In the genomic region with DNA sequence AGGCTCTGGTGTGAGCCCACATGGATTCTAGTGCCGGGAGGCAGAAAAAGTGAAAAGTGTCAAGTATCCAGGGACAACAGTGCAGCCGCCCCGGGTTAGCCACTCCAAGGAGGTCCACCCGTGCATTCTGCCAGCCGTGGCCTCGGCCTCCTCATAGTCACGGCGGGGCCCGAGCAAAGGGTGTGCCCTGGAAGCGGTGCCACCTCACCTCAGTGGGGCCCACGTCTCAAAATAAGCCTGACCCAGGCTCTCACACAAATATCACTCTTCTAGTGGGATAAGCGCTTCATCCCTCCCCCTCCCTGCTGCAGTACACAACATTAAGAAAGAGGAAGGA, we compare ENCODE assay signal across 8 cellular contexts. TPM values are rescaled to one million over a fixed set of nuclear protein-coding genes. Genes with fewer than 3 reads are reported as not detected.
DNase-seq lines count a peak whose midpoint lies in the region; ATAC-seq and TF ChIP-seq lines count a peak whose summit lies in the region.

No MANE protein-coding gene starts in this region.

- H3K9ac ChIP-seq in HUES6 (ENCODE audit: low read length) (peak overlapping the region; percentile 62), muscle layer of colon (ENCODE audit: low read length) (peak overlapping the region; percentile 39)

- H3K27ac Mint-ChIP-seq in CD8-positive, alpha-beta T cell = no peak overlapping the region

- H3K4me3 Mint-ChIP-seq in CD8-positive, alpha-beta T cell = peak overlapping the region; percentile 79

- H3K27me3 ChIP-seq in CD8-positive, alpha-beta T cell (ENCODE audit: insufficient read depth, low read length) = no peaks in the 10 kb centered on the region
- peaks cover 36% of the 10 kb centered on the region for H3K27me3 ChIP-seq in HUES6 (ENCODE audit: control insufficient read depth, insufficient read depth, low read length)
- no peaks in the 10 kb centered on the region for H3K27me3 ChIP-seq in muscle layer of colon (ENCODE audit: control insufficient read depth in 1 of 2, insufficient read depth in 2 of 2, low read length in 2 of 2)

- intact Hi-C loops in CD8-positive, alpha-beta T cell (cut with DNase I, micrococcal nuclease) = loop anchor here in 1 of 2 experiments (10.0 kb wide), 1 partner anchor 228 kb away; a partner anchor contains a TSS

- H3K4me1 ChIP-seq in CD8-positive, alpha-beta T cell (ENCODE audit: insufficient read depth, low read length) = no peaks in the 10 kb centered on the region
- peaks cover 8% of the 10 kb centered on the region; the same call in 1 of the 2 replicates for H3K4me1 ChIP-seq in HUES6 (ENCODE audit: control insufficient read depth, insufficient read depth, low read length)
- no peaks in the 10 kb centered on the region for H3K4me1 ChIP-seq in muscle layer of colon (ENCODE audit: insufficient read depth, low read length)

- ATAC-seq in CD8-positive, alpha-beta T cell = no peak
- ATAC-seq in HG03457 (IDR thresholded peaks at IDR 0.05; ENCODE audit: unreplicated experiment) (no peak), GM19452 (IDR thresholded peaks at IDR 0.05; ENCODE audit: unreplicated experiment) (no peak), HG02759 (IDR thresholded peaks at IDR 0.05; ENCODE audit: unreplicated experiment) (no peak)

- POLR2A ChIA-PET in CD8-positive, alpha-beta T cell (lab: Charles Lee) = no interaction called here

- DNase-seq in CD8-positive, alpha-beta T cell = no peak
- DNase-seq in choroid plexus epithelial cell (ENCODE audit: low read depth) (no peak), mucosa of gallbladder (ENCODE audit: low spot score) (no peak)

- TF ChIP-seq CTCF in CD8-positive, alpha-beta T cell (IDR thresholded peaks at IDR 0.05) = no peak
- no peak for TF ChIP-seq CTCF in choroid plexus epithelial cell (conservative IDR thresholded peaks at IDR 0.05; ENCODE audit: low read depth, low read length)

- CTCF ChIA-PET in CD8-positive, alpha-beta T cell (lab: Charles Lee) = no interaction called here

- H3K27ac ChIP-seq in CD8-positive, alpha-beta T cell (ENCODE audit: low read depth, low read length) = no peak overlapping the region
- H3K27ac ChIP-seq in HUES6 (ENCODE audit: low read depth, low read length) (no peak overlapping the region), muscle layer of colon (ENCODE audit: low read depth, low read length) (no peak overlapping the region)

- H3K36me3 ChIP-seq in CD8-positive, alpha-beta T cell (ENCODE audit: insufficient read depth, low read length) = no peaks in the 10 kb centered on the region
- H3K36me3 ChIP-seq in HUES6 (ENCODE audit: control insufficient read depth, insufficient read depth, low read length) (no peaks in the 10 kb centered on the region), muscle layer of colon (ENCODE audit: insufficient read depth, low read length) (no peaks in the 10 kb centered on the region)

- H3K27me3 Mint-ChIP-seq in CD8-positive, alpha-beta T cell (ENCODE audit: low read depth) = peaks cover 2% of the 10 kb centered on the region

- H3K9me3 ChIP-seq in CD8-positive, alpha-beta T cell (ENCODE audit: low read length) = no peaks in the 10 kb centered on the region
- H3K9me3 ChIP-seq in HUES6 (ENCODE audit: control insufficient read depth, insufficient read depth, low read depth, low read length) = no peaks in the 10 kb centered on the region
- no peaks in the 10 kb centered on the region for H3K9me3 ChIP-seq in muscle layer of colon (ENCODE audit: low read length)

- peak overlapping the region; percentile 52 for H3K4me3 ChIP-seq in CD8-positive, alpha-beta T cell (ENCODE audit: low read depth, low read length)
- H3K4me3 ChIP-seq in HUES6 (ENCODE audit: low read depth, low read length) (peak overlapping the region; percentile 92), choroid plexus epithelial cell (ENCODE audit: low read depth, low read length) (peak overlapping the region; percentile 52), muscle layer of colon (ENCODE audit: low read depth in 1 of 2, low read length in 2 of 2) (peak overlapping the region; percentile 41 to 63)

- no peaks in the 10 kb centered on the region for H3K9me3 Mint-ChIP-seq in CD8-positive, alpha-beta T cell

- H3K36me3 Mint-ChIP-seq in CD8-positive, alpha-beta T cell = no peaks in the 10 kb centered on the region

- peaks cover 17% of the 10 kb centered on the region for H3K4me1 Mint-ChIP-seq in CD8-positive, alpha-beta T cell (ENCODE audit: low read depth)

RNA-seq across cellular contexts. Expression of a gene that starts 0.4 kb away (rescaled TPM):
- total RNA-seq in CD8-positive, alpha-beta T cell = under 1 TPM; 0.50 to 0.54 TPM
- 22.6 TPM for total RNA-seq in mucosa of gallbladder

Comparison
In these comparisons a context has a peak if more than half of its experiments do, and no peak if none do; other contexts are left out.
1. RNA of a gene that starts 0.4 kb away (total RNA-seq): 22.6 TPM in mucosa of gallbladder (single experiment); 0.50 to 0.54 TPM in CD8-positive, alpha-beta T cell; every median in the first group is over 10 times any median in the second.
2. Peak in every context shown above with its lines, with median percentiles within 50 percentile points of each other: H3K4me3 ChIP-seq.